10 cellular contexts compared by ENCODE assay signal in genomic region chr19:10625762-10626138, GRCh38. TPM values are rescaled to one million over a fixed set of nuclear protein-coding genes. Genes with fewer than 3 reads are reported as not detected.
DNase-seq lines count a peak whose midpoint lies in the region; ATAC-seq and TF ChIP-seq lines count a peak whose summit lies in the region.
"Had no signal": no experiment of that assay in that cellular context is flagged by ENCODE, and none has a peak within 500 bp of the region (broad histone marks: within the 10 kb centered on the region; RNA-seq: fewer than 3 reads in every experiment).

No MANE protein-coding gene starts in this region.

- H3K27me3 Mint-ChIP-seq in glutamatergic neuron (ENCODE audit: unreplicated experiment) (no peaks in the 10 kb centered on the region), osteocyte (ENCODE audit: unreplicated experiment) (no peaks in the 10 kb centered on the region)

- H3K4me1 Mint-ChIP-seq in glutamatergic neuron (ENCODE audit: low read depth, unreplicated experiment) (peaks cover 6% of the 10 kb centered on the region), osteocyte (ENCODE audit: unreplicated experiment) (peaks cover 28% of the 10 kb centered on the region)

- H3K9me3 ChIP-seq in BE2C = no peaks in the 10 kb centered on the region

- DNase-seq in BE2C = no peak
- DNase-seq in glutamatergic neuron = no peak
- no peak for DNase-seq in osteocyte (ENCODE audit: extremely low spot score, unreplicated experiment)
- DNase-seq in posterior vena cava (ENCODE audit: low spot score) = no peak
- no peak for DNase-seq in retina
- DNase-seq: activated CD8-positive, alpha-beta memory T cell treated with anti-CD3 and anti-CD28 coated beads, Interleukin-2, amount 50 U/mL, for 48 hours had no signal

- H3K27ac Mint-ChIP-seq in glutamatergic neuron (ENCODE audit: unreplicated experiment) (no peak overlapping the region), osteocyte (ENCODE audit: unreplicated experiment) (peak overlapping the region; percentile 87)

- H3K4me3 ChIP-seq in BE2C (ENCODE audit: low read depth, low read length) (peak overlapping the region; percentile 52), WI38 (ENCODE audit: low read depth, low read length) (peak overlapping the region; percentile 59)

- H3K36me3 ChIP-seq in BE2C = no peaks in the 10 kb centered on the region

- intact Hi-C loops in posterior vena cava (cut with DNase I) = no loop called here

- H3K4me1 ChIP-seq in BE2C = no peaks in the 10 kb centered on the region

- H3K4me3 Mint-ChIP-seq in glutamatergic neuron (ENCODE audit: unreplicated experiment) = peak overlapping the region; percentile 74
- H3K4me3 Mint-ChIP-seq in osteocyte (ENCODE audit: unreplicated experiment) = peak overlapping the region; percentile 70

- ATAC-seq in HG02973 (IDR thresholded peaks at IDR 0.05; ENCODE audit: unreplicated experiment) (no peak), HG02571 (IDR thresholded peaks at IDR 0.05; ENCODE audit: unreplicated experiment) (no peak)

- H3K27me3 ChIP-seq in BE2C = no peaks in the 10 kb centered on the region

- peaks cover 4% of the 10 kb centered on the region for H3K36me3 Mint-ChIP-seq in glutamatergic neuron (ENCODE audit: unreplicated experiment)
- H3K36me3 Mint-ChIP-seq in osteocyte (ENCODE audit: unreplicated experiment) = peaks cover 11% of the 10 kb centered on the region

- TF ChIP-seq CTCF in BE2C (IDR thresholded peaks at IDR 0.05; ENCODE audit: low read depth, low read length) (no peak), WI38 (IDR thresholded peaks at IDR 0.05; ENCODE audit: low read depth, low read length) (no peak), glutamatergic neuron (IDR thresholded peaks at IDR 0.05; ENCODE audit: partially characterized antibody, unreplicated experiment) (no peak), osteocyte (IDR thresholded peaks at IDR 0.05) (no peak)

- H3K9me3 Mint-ChIP-seq in glutamatergic neuron (ENCODE audit: unreplicated experiment) (peaks cover 4% of the 10 kb centered on the region), osteocyte (ENCODE audit: unreplicated experiment) (no peaks in the 10 kb centered on the region)

RNA-seq across cellular contexts. Expression of gene SLC44A2, which starts 0.4 kb away (rescaled TPM):
- polyA plus RNA-seq in BE2C (2012; ENCODE audit: insufficient read depth, insufficient read length, low read depth) = 5.8 TPM
- total RNA-seq in glutamatergic neuron (ENCODE audit: unreplicated experiment) (129 TPM), osteocyte (225 and 233 TPM in 2 replicates), posterior vena cava (100 to 1,000 TPM in 1 of 2 donors, 10 to 100 TPM in 1; 72.2 to 108 TPM)

RNA-seq across cellular contexts. Expression of gene ILF3, which starts 28.4 kb away (rescaled TPM):
- 341 TPM for polyA plus RNA-seq in BE2C (2012; ENCODE audit: insufficient read depth, insufficient read length, low read depth)
- total RNA-seq in glutamatergic neuron (ENCODE audit: unreplicated experiment) = 536 TPM
- total RNA-seq in osteocyte = 223 and 231 TPM in 2 replicates
- 100 to 1,000 TPM; 139 to 154 TPM for total RNA-seq in posterior vena cava

RNA-seq across cellular contexts. Expression of gene AP1M2, which starts 38.6 kb away (rescaled TPM):
- not detected for polyA plus RNA-seq in BE2C (2012; ENCODE audit: insufficient read depth, insufficient read length, low read depth)
- total RNA-seq in glutamatergic neuron (ENCODE audit: unreplicated experiment) (1.2 TPM), osteocyte (not detected in 2 replicates), posterior vena cava (not detected)
- total RNA-seq: lung microvascular endothelial cell had no signal

RNA-seq across cellular contexts. Expression of gene CDKN2D, which starts 57.0 kb away (rescaled TPM):
- polyA plus RNA-seq in BE2C (2012; ENCODE audit: insufficient read depth, insufficient read length, low read depth) = 15.5 TPM
- total RNA-seq in glutamatergic neuron (ENCODE audit: unreplicated experiment) (68.3 TPM), osteocyte (9.4 and 13.0 TPM in 2 replicates), posterior vena cava (10 to 100 TPM in 1 of 2 donors, 1 to 10 TPM in 1; 8.1 to 15.0 TPM)

RNA-seq across cellular contexts. Expression of gene KRI1, which starts 59.9 kb away (rescaled TPM):
- 97.7 TPM for polyA plus RNA-seq in BE2C (2012; ENCODE audit: insufficient read depth, insufficient read length, low read depth)
- total RNA-seq in glutamatergic neuron (ENCODE audit: unreplicated experiment) = 24.1 TPM
- 29.0 and 29.3 TPM in 2 replicates for total RNA-seq in osteocyte
- total RNA-seq in posterior vena cava = 10 to 100 TPM; 15.1 to 16.5 TPM
